ENCODE assay signal across 34 cellular contexts in genomic region chr4:8222609-8223391, GRCh38. TPM values are rescaled to one million over a fixed set of nuclear protein-coding genes. Genes with fewer than 3 reads are reported as not detected.
DNase-seq lines count a peak whose midpoint lies in the region; FAIRE-seq and TF ChIP-seq lines count a peak whose summit lies in the region.
"Had no signal": no experiment of that assay in that cellular context is flagged by ENCODE, and none has a peak within 500 bp of the region (broad histone marks: within the 10 kb centered on the region; RNA-seq: fewer than 3 reads in every experiment).

No MANE protein-coding gene starts in this region.

- peaks cover 39 to 61% of the 10 kb centered on the region in 2 donors for H3K36me3 ChIP-seq in kidney (ENCODE audit: control insufficient read depth in 1 of 2, insufficient read depth in 2 of 2, low read length in 2 of 2)
- peaks cover 0 to 8% of the 10 kb centered on the region in 2 donors for H3K36me3 ChIP-seq in vagina
- H3K36me3 ChIP-seq: ascending aorta, HAP-1, neutrophil, transverse colon had no signal

- peak overlapping the region; percentile 10; the same call in 1 of the 2 replicates for H3K27ac ChIP-seq in RWPE1
- no peak overlapping the region for H3K27ac ChIP-seq in kidney (ENCODE audit: low read depth in 2 of 2, low read length in 2 of 2)
- peak overlapping the region; percentile 64 for H3K27ac ChIP-seq in vagina
- H3K27ac ChIP-seq: neutrophil, WERI-Rb-1 had no signal

- H3K9ac ChIP-seq in kidney (ENCODE audit: low read length in 2 of 2) = no peak overlapping the region

- CTCF ChIA-PET in activated naive CD4-positive, alpha-beta T cell treated with anti-CD3 and anti-CD28 coated beads, Interleukin-2, amount 10 ng/mL, durations not matched to agents 7 days and 5 days (lab: Charles Lee) = interaction anchor here (1.3 to 2.1 kb wide), 2 partner anchors 19 to 46 kb away, joined by 3 to 6 read pairs; no protein-coding TSS in a partner anchor
- CTCF ChIA-PET in RWPE1 (lab: Yijun Ruan, JAX) = no interaction called here

- no peaks in the 10 kb centered on the region for H3K27me3 ChIP-seq in vagina
- H3K27me3 ChIP-seq: ascending aorta, transverse colon had no signal

- FAIRE-seq in kidney (lab: Jason Lieb, UNC) = no peak
- FAIRE-seq: A204.1, islet of Langerhans had no signal

- H3K27ac Mint-ChIP-seq in activated naive CD4-positive, alpha-beta T cell treated with anti-CD3 and anti-CD28 coated beads, Interleukin-2, amount 10 ng/mL, durations not matched to agents 7 days and 5 days = peak overlapping the region; percentile 65
- H3K27ac Mint-ChIP-seq: activated naive CD8-positive, alpha-beta T cell treated with anti-CD3 and anti-CD28 coated beads, Interleukin-2, amount 10 ng/mL, durations not matched to agents 7 days and 5 days; progenitor cell of endocrine pancreas had no signal

- H3K27me3 Mint-ChIP-seq in activated naive CD4-positive, alpha-beta T cell treated with anti-CD3 and anti-CD28 coated beads, Interleukin-2, amount 10 ng/mL, durations not matched to agents 7 days and 5 days = no peaks in the 10 kb centered on the region
- H3K27me3 Mint-ChIP-seq: activated naive CD8-positive, alpha-beta T cell treated with anti-CD3 and anti-CD28 coated beads, Interleukin-2, amount 10 ng/mL, durations not matched to agents 7 days and 5 days; progenitor cell of endocrine pancreas had no signal

- no peaks in the 10 kb centered on the region for H3K9me3 Mint-ChIP-seq in activated naive CD4-positive, alpha-beta T cell treated with anti-CD3 and anti-CD28 coated beads, Interleukin-2, amount 10 ng/mL, durations not matched to agents 7 days and 5 days
- H3K9me3 Mint-ChIP-seq: activated naive CD8-positive, alpha-beta T cell treated with anti-CD3 and anti-CD28 coated beads, Interleukin-2, amount 10 ng/mL, durations not matched to agents 7 days and 5 days had no signal

- DNase-seq in activated naive CD4-positive, alpha-beta T cell treated with anti-CD3 and anti-CD28 coated beads, Interleukin-2, amount 10 ng/mL, durations not matched to agents 7 days and 5 days = no peak
- no peak for DNase-seq in activated naive CD4-positive, alpha-beta T cell treated with Interleukin-2 at 50 U/mL for 16 hours
- DNase-seq in RWPE1 (ENCODE audit: low spot score) = no peak
- DNase-seq in kidney = peak; percentile 51
- DNase-seq in vagina (ENCODE audit: extremely low spot score in 2 of 2) = no peak
- DNase-seq in DMS114 treated with DMSO at 0.1 percent for 48 hours (lab: John Stamatoyannopoulos, UW; ENCODE audit: unreplicated experiment) = no peak
- no peak for DNase-seq in LoVo (ENCODE audit: low spot score)
- no peak for DNase-seq in NCI-H82 (lab: John Stamatoyannopoulos, UW)
- DNase-seq: activated CD4-positive, alpha-beta T cell treated with anti-CD3 and anti-CD28 coated beads for 48 hours; activated effector memory CD4-positive, alpha-beta T cell treated with anti-CD3 and anti-CD28 coated beads, Interleukin-2, amount 50 U/mL, for 16 hours; activated naive CD8-positive, alpha-beta T cell treated with anti-CD3 and anti-CD28 coated beads, Interleukin-2, amount 10 ng/mL, durations not matched to agents 7 days and 5 days; activated T-cell treated with anti-CD3 and anti-CD28 coated beads, Interleukin-2, amount 50 U/mL, for 1 hour; Caco-2; cortex of kidney; DMS79; GDM1; glutamatergic neuron; Karpas-422; left ventricle myocardium superior; NCI-H1417; NCI-H2081; NCI-H2227 treated with DMSO at 0.1 percent for 48 hours; NCI-H69; SHP77; stimulated activated CD4-positive, alpha-beta T cell treated with anti-CD3 and anti-CD28 coated beads, Interleukin-4, amount 100 ng/mL, for 24 hours; T1000; transverse colon; WERI-Rb-1 had no signal

- H3K36me3 Mint-ChIP-seq in activated naive CD4-positive, alpha-beta T cell treated with anti-CD3 and anti-CD28 coated beads, Interleukin-2, amount 10 ng/mL, durations not matched to agents 7 days and 5 days = peaks cover 13% of the 10 kb centered on the region

- TF ChIP-seq CTCF in RWPE1 (conservative IDR thresholded peaks at IDR 0.05; ENCODE audit: low read depth) = no peak
- TF ChIP-seq CTCF in kidney (IDR thresholded peaks at IDR 0.05; ENCODE audit: borderline replicate concordance, extremely low read depth, insufficient read depth) = no peak
- no peak for TF ChIP-seq CTCF in vagina (IDR thresholded peaks at IDR 0.05)

- no peaks in the 10 kb centered on the region for H3K9me3 ChIP-seq in kidney (ENCODE audit: control insufficient read depth in 1 of 2, low read length in 2 of 2)
- H3K9me3 ChIP-seq in vagina = no peaks in the 10 kb centered on the region
- H3K9me3 ChIP-seq: ascending aorta, Caco-2, HAP-1, neutrophil, transverse colon had no signal

- H3K4me1 ChIP-seq in kidney (ENCODE audit: control insufficient read depth in 1 of 2, insufficient read depth in 1 of 2, low read depth in 1 of 2, low read length in 2 of 2) = peaks cover 0 to 5% of the 10 kb centered on the region in 2 donors
- H3K4me1 ChIP-seq in vagina = peaks cover 18% of the 10 kb centered on the region
- H3K4me1 ChIP-seq: Caco-2 had no signal

- no peak overlapping the region for H3K4me3 Mint-ChIP-seq in activated naive CD4-positive, alpha-beta T cell treated with anti-CD3 and anti-CD28 coated beads, Interleukin-2, amount 10 ng/mL, durations not matched to agents 7 days and 5 days
- H3K4me3 Mint-ChIP-seq: activated naive CD8-positive, alpha-beta T cell treated with anti-CD3 and anti-CD28 coated beads, Interleukin-2, amount 10 ng/mL, durations not matched to agents 7 days and 5 days had no signal

- intact Hi-C loops in kidney (cut with DNase I) (no loop called here), vagina (cut with DNase I) (no loop called here)

- peaks cover 42% of the 10 kb centered on the region for H3K4me1 Mint-ChIP-seq in activated naive CD4-positive, alpha-beta T cell treated with anti-CD3 and anti-CD28 coated beads, Interleukin-2, amount 10 ng/mL, durations not matched to agents 7 days and 5 days

- POLR2A ChIA-PET in RWPE1 (lab: Yijun Ruan, JAX; ENCODE audit: low non-redundant PET) = no interaction called here

- TF ChIP-seq POLR2A in vagina (IDR thresholded peaks at IDR 0.05) = no peak

- H3K4me3 ChIP-seq in kidney (ENCODE audit: low read length in 2 of 2) = no peak overlapping the region
- H3K4me3 ChIP-seq in vagina = no peak overlapping the region
- H3K4me3 ChIP-seq: ascending aorta, HAP-1, transverse colon had no signal

RNA-seq across cellular contexts. Expression of gene SH3TC1, which starts 23.7 kb away (rescaled TPM):
- total RNA-seq in kidney (127 TPM), vagina (50.6 TPM)
- 43.1 TPM for polyA plus RNA-seq in kidney (ENCODE audit: insufficient read depth, low read depth, low replicate concordance)

RNA-seq across cellular contexts. Expression of gene HTRA3, which starts 46.8 kb away (rescaled TPM):
- total RNA-seq in kidney (1.7 TPM), vagina (33.1 TPM)
- polyA plus RNA-seq in kidney (ENCODE audit: insufficient read depth, low read depth, low replicate concordance) = 6.5 TPM
- total RNA-seq: activated naive CD8-positive, alpha-beta T cell treated with anti-CD3 and anti-CD28 coated beads, Interleukin-2, amount 10 ng/mL, durations not matched to agents 7 days and 5 days had no signal

Comparison
In these comparisons a context has a peak if more than half of its experiments do, and no peak if none do; other contexts are left out.
1. H3K27ac ChIP-seq: peak in RWPE1 (single experiment) and vagina (single experiment); none in kidney (0 of 2).
2. RNA of gene HTRA3, which starts 46.8 kb away (total RNA-seq): 33.1 TPM in vagina (single experiment); 1.7 TPM in kidney (single experiment); every median in the first group is over 10 times any median in the second.